ENCODE assay signal across 20 cellular contexts in genomic region chr2:230985519-230986231, GRCh38. TPM values are rescaled to one million over a fixed set of nuclear protein-coding genes. Genes with fewer than 3 reads are reported as not detected.
A peak's percentile ranks its signal among the peaks of the same experiment; 100 is the strongest.
DNase-seq lines count a peak whose midpoint lies in the region; ATAC-seq and TF ChIP-seq lines count a peak whose summit lies in the region.
"Had no signal": no experiment of that assay in that cellular context is flagged by ENCODE, and none has a peak within 500 bp of the region (broad histone marks: within the 10 kb centered on the region; RNA-seq: fewer than 3 reads in every experiment).

No MANE protein-coding gene starts in this region.

- in situ Hi-C loops in GM18951 (cut with MboI; ENCODE audit: low sequenced_read_pairs, unreplicated experiment): loop anchor here (5.0 kb wide), 2 partner anchors 33 to 83 kb away; no protein-coding TSS in a partner anchor

- peak in 1 of 2 donors; percentile 27 for DNase-seq in activated T-cell treated with anti-CD3 and anti-CD28 coated beads, Interleukin-2, amount 50 U/mL, for 72 hours
- DNase-seq in activated T-cell treated with anti-CD3 and anti-CD28 coated beads, Interleukin-2, amount 50 U/mL, for 1 hour: no peak
- peak; percentile 25 for DNase-seq in sciatic nerve (ENCODE audit: low spot score)
- DNase-seq in occipital lobe (lab: John Stamatoyannopoulos, UW): no peak
- DNase-seq: dorsolateral prefrontal cortex, erythroblast, kidney glomerular epithelial cell, MG63, NCI-H1694 treated with DMSO at 0.1 percent for 48 hours, retina, SW 1271 had no signal

- H3K9me3 Mint-ChIP-seq in activated T-cell treated with anti-CD3 and anti-CD28 coated beads, Interleukin-2, amount 50 U/mL, for 72 hours: no peaks in the 10 kb centered on the region
- no peaks in the 10 kb centered on the region for H3K9me3 Mint-ChIP-seq in activated T-helper 17 cell treated with anti-CD3 and anti-CD28 coated beads, Interleukin-2, amount 50 U/mL, for 72 hours
- H3K9me3 Mint-ChIP-seq: type B pancreatic cell had no signal

- no peak for ATAC-seq in activated T-cell treated with anti-CD3 and anti-CD28 coated beads, Interleukin-2, amount 50 U/mL, for 72 hours (replicated peaks in 1 of 2)
- no peak for ATAC-seq in activated T-helper 17 cell treated with anti-CD3 and anti-CD28 coated beads, Interleukin-2, amount 50 U/mL, for 72 hours (replicated peaks)
- ATAC-seq in sciatic nerve (no peak), HG02642 (IDR thresholded peaks at IDR 0.05; ENCODE audit: poor library complexity, unreplicated experiment) (no peak), HG03571 (IDR thresholded peaks at IDR 0.05; ENCODE audit: unreplicated experiment) (no peak)

- H3K27me3 Mint-ChIP-seq in activated T-cell treated with anti-CD3 and anti-CD28 coated beads, Interleukin-2, amount 50 U/mL, for 72 hours (ENCODE audit: low read depth): peaks cover 9% of the 10 kb centered on the region
- H3K27me3 Mint-ChIP-seq in activated T-helper 17 cell treated with anti-CD3 and anti-CD28 coated beads, Interleukin-2, amount 50 U/mL, for 72 hours: peaks cover 3% of the 10 kb centered on the region
- H3K27me3 Mint-ChIP-seq: type B pancreatic cell had no signal

- peak; percentile 45 for TF ChIP-seq POLR2A in GM18951 (IDR thresholded peaks at IDR 0.05; ENCODE audit: extremely low read depth, insufficient read depth, insufficient read length)

- no peak overlapping the region for H3K27ac Mint-ChIP-seq in activated T-cell treated with anti-CD3 and anti-CD28 coated beads, Interleukin-2, amount 50 U/mL, for 72 hours
- H3K27ac Mint-ChIP-seq in activated T-helper 17 cell treated with anti-CD3 and anti-CD28 coated beads, Interleukin-2, amount 50 U/mL, for 72 hours: peak overlapping the region; percentile 89
- H3K27ac Mint-ChIP-seq: type B pancreatic cell had no signal

- intact Hi-C loops in sciatic nerve (cut with DNase I): loop anchor here (5.0 kb wide), 1 partner anchor 163 kb away; no protein-coding TSS in a partner anchor

- peaks cover 3 to 6% of the 10 kb centered on the region in 2 donors for H3K36me3 Mint-ChIP-seq in activated T-cell treated with anti-CD3 and anti-CD28 coated beads, Interleukin-2, amount 50 U/mL, for 72 hours (ENCODE audit: insufficient read depth in 2 of 2)
- peaks cover 30% of the 10 kb centered on the region for H3K36me3 Mint-ChIP-seq in activated T-helper 17 cell treated with anti-CD3 and anti-CD28 coated beads, Interleukin-2, amount 50 U/mL, for 72 hours (ENCODE audit: low read depth)
- H3K36me3 Mint-ChIP-seq: type B pancreatic cell had no signal

- H3K4me1 Mint-ChIP-seq in activated T-cell treated with anti-CD3 and anti-CD28 coated beads, Interleukin-2, amount 50 U/mL, for 72 hours (ENCODE audit: low read depth): peaks cover 61% of the 10 kb centered on the region
- H3K4me1 Mint-ChIP-seq in activated T-helper 17 cell treated with anti-CD3 and anti-CD28 coated beads, Interleukin-2, amount 50 U/mL, for 72 hours: peaks cover 29% of the 10 kb centered on the region

- H3K4me3 Mint-ChIP-seq in activated T-cell treated with anti-CD3 and anti-CD28 coated beads, Interleukin-2, amount 50 U/mL, for 72 hours: peak overlapping the region; percentile 78 to 87
- H3K4me3 Mint-ChIP-seq in activated T-helper 17 cell treated with anti-CD3 and anti-CD28 coated beads, Interleukin-2, amount 50 U/mL, for 72 hours: peak overlapping the region; percentile 78

RNA-seq across cellular contexts. Expression of gene SPATA3, which starts 10.2 kb away (rescaled TPM):
- total RNA-seq in activated T-cell treated with anti-CD3 and anti-CD28 coated beads, Interleukin-2, amount 50 U/mL, for 72 hours: 1 to 10 TPM; 1.9 to 2.3 TPM
- total RNA-seq in activated T-helper 17 cell treated with anti-CD3 and anti-CD28 coated beads, Interleukin-2, amount 50 U/mL, for 72 hours: 1 to 10 TPM; 2.2 to 2.5 TPM
- total RNA-seq in sciatic nerve (not detected), occipital lobe (not detected)
- total RNA-seq: A673, cardiac muscle cell, frontal cortex, NCI-H460 had no signal

RNA-seq across cellular contexts. Expression of gene C2orf72, which starts 51.6 kb away (rescaled TPM):
- total RNA-seq in activated T-cell treated with anti-CD3 and anti-CD28 coated beads, Interleukin-2, amount 50 U/mL, for 72 hours: 1 to 10 TPM in 1 of 2 donors, under 1 TPM in 1; 0.84 to 1.4 TPM
- 1 to 10 TPM in 1 of 2 donors, under 1 TPM in 1; 0.48 to 3.3 TPM for total RNA-seq in activated T-helper 17 cell treated with anti-CD3 and anti-CD28 coated beads, Interleukin-2, amount 50 U/mL, for 72 hours
- 2.7 TPM for total RNA-seq in sciatic nerve
- total RNA-seq in occipital lobe: 32.4 TPM
- total RNA-seq: A673 had no signal
